Comparison of ENCODE assay signal across 10 cellular contexts in genomic region chr19:1363599-1363998, GRCh38. TPM values are rescaled to one million over a fixed set of nuclear protein-coding genes. Genes with fewer than 3 reads are reported as not detected.
DNase-seq lines count a peak whose midpoint lies in the region; TF ChIP-seq lines count a peak whose summit lies in the region.
"Had no signal": no experiment of that assay in that cellular context is flagged by ENCODE, and none has a peak within 500 bp of the region (broad histone marks: within the 10 kb centered on the region; RNA-seq: fewer than 3 reads in every experiment).

No MANE protein-coding gene starts in this region.

- WGBS in mesenchymal stem cell, result 95% methylated on average over 7 of the region's 10 CpGs
- WGBS in stomach, 5 donors, result 69 to 80% (median 75%) methylated on average over 10 of the region's 10 CpGs

- H3K18ac ChIP-seq in mesenchymal stem cell (ENCODE audit: low read depth in 1 of 2, low read length in 2 of 2), result no peak overlapping the region

- H3K27ac Mint-ChIP-seq in T-helper 2 cell treated with Interferon-gamma antibody and Interleukin-4, amounts not matched to agents 5 μg/mL and 100 μg/mL, for 36 hours, result peak overlapping the region; percentile 70

- H4K20me1 ChIP-seq in BLaER1, result peaks cover 9% of the 10 kb centered on the region; the same call in 1 of the 2 replicates

- H3K4me2 ChIP-seq in BLaER1 (peak overlapping the region; percentile 99), mesenchymal stem cell (ENCODE audit: low read length, poor library complexity, severe bottlenecking) (no peak overlapping the region)

- no peaks in the 10 kb centered on the region for H3K9me3 Mint-ChIP-seq in T-helper 2 cell treated with Interferon-gamma antibody and Interleukin-4, amounts not matched to agents 5 μg/mL and 100 μg/mL, for 36 hours

- no peak overlapping the region for H3K23ac ChIP-seq in mesenchymal stem cell (ENCODE audit: low read length in 2 of 2)

- H2BK5ac ChIP-seq in mesenchymal stem cell (ENCODE audit: low read depth, low read length, poor library complexity, severe bottlenecking), result no peak overlapping the region

- no peak overlapping the region for H2AFZ ChIP-seq in mesenchymal stem cell (ENCODE audit: low read depth, low read length)

- peak overlapping the region; percentile 58 for H3K4me3 ChIP-seq in BLaER1
- H3K4me3 ChIP-seq in GM12875 (ENCODE audit: low read depth, low read length), result peak overlapping the region; percentile 21
- no peak overlapping the region for H3K4me3 ChIP-seq in mesenchymal stem cell (ENCODE audit: insufficient read depth in 1 of 2, low read depth in 1 of 2, low read length in 2 of 2)
- H3K4me3 ChIP-seq in stomach, result no peak overlapping the region
- H3K4me3 ChIP-seq: cardiac muscle cell had no signal

- H3K36me3 Mint-ChIP-seq in T-helper 2 cell treated with Interferon-gamma antibody and Interleukin-4, amounts not matched to agents 5 μg/mL and 100 μg/mL, for 36 hours (ENCODE audit: low read depth), result peaks cover 30% of the 10 kb centered on the region

- H3K9me3 ChIP-seq in BLaER1, result no peaks in the 10 kb centered on the region
- H3K9me3 ChIP-seq in mesenchymal stem cell (ENCODE audit: control insufficient read depth, low read length), result no peaks in the 10 kb centered on the region
- H3K9me3 ChIP-seq in stomach, result no peaks in the 10 kb centered on the region

- H3K27ac ChIP-seq in BLaER1 (peak overlapping the region; percentile 86), mesenchymal stem cell (ENCODE audit: low read length, poor library complexity, severe bottlenecking) (no peak overlapping the region), stomach (peak overlapping the region in 2 of 5 donors; percentile 0 to 5)
- H3K27ac ChIP-seq: cardiac muscle cell had no signal

- H3K36me3 ChIP-seq in BLaER1 (peaks cover 36% of the 10 kb centered on the region), mesenchymal stem cell (ENCODE audit: control insufficient read depth in 1 of 2, insufficient read depth in 2 of 2, low read depth in 1 of 2, low read length in 2 of 2) (peaks cover 66 to 81% of the 10 kb centered on the region in 2 experiments), stomach (peaks cover 25 to 98% (median 95%) of the 10 kb centered on the region in 4 donors)

- H3K9ac ChIP-seq in BLaER1 (peak overlapping the region; percentile 70), mesenchymal stem cell (ENCODE audit: low read length) (no peak overlapping the region)

- H2BK120ac ChIP-seq in mesenchymal stem cell (ENCODE audit: low read depth, low read length), result no peak overlapping the region

- intact Hi-C loops in stomach (cut with DNase I; ENCODE audit: low total_unique reads), result loop anchor here (10.0 kb wide), 1 partner anchor 79 kb away; the partner anchor contains the start of gene EFNA2

- no peak for TF ChIP-seq POLR2A in stomach (IDR thresholded peaks at IDR 0.05)

- no peaks in the 10 kb centered on the region for H3K27me3 Mint-ChIP-seq in T-helper 2 cell treated with Interferon-gamma antibody and Interleukin-4, amounts not matched to agents 5 μg/mL and 100 μg/mL, for 36 hours (ENCODE audit: low read depth)

- no peak overlapping the region for H2BK15ac ChIP-seq in mesenchymal stem cell (ENCODE audit: low read depth, poor library complexity, severe bottlenecking)

- H3K4me3 Mint-ChIP-seq in T-helper 2 cell treated with Interferon-gamma antibody and Interleukin-4, amounts not matched to agents 5 μg/mL and 100 μg/mL, for 36 hours, result peak overlapping the region; percentile 48

- no peak for DNase-seq in T-helper 2 cell treated with Interferon-gamma antibody and Interleukin-4, amounts not matched to agents 5 μg/mL and 100 μg/mL, for 36 hours (ENCODE audit: low spot score)
- DNase-seq in mesenchymal stem cell (no peak), NCI-H2227 (lab: John Stamatoyannopoulos, UW; ENCODE audit: unreplicated experiment) (no peak), stomach (no peak), cerebellar cortex (ENCODE audit: low spot score) (no peak), SIG-M5 (lab: John Stamatoyannopoulos, UW) (no peak)
- DNase-seq: NCI-H1694 had no signal

- peaks cover 20% of the 10 kb centered on the region for H3K4me1 Mint-ChIP-seq in T-helper 2 cell treated with Interferon-gamma antibody and Interleukin-4, amounts not matched to agents 5 μg/mL and 100 μg/mL, for 36 hours (ENCODE audit: low read depth)

- H3K4me1 ChIP-seq in BLaER1 (peaks cover 94% of the 10 kb centered on the region), mesenchymal stem cell (ENCODE audit: control insufficient read depth, insufficient read depth, low read depth, low read length) (peaks cover 24% of the 10 kb centered on the region), stomach (peaks cover 15 to 33% (median 21%) of the 10 kb centered on the region in 4 donors)

- no peaks in the 10 kb centered on the region for H3K27me3 ChIP-seq in BLaER1
- H3K27me3 ChIP-seq in mesenchymal stem cell (ENCODE audit: control insufficient read depth in 1 of 2, insufficient read depth in 1 of 2, low read length in 2 of 2), result no peaks in the 10 kb centered on the region
- no peaks in the 10 kb centered on the region for H3K27me3 ChIP-seq in stomach
- H3K27me3 ChIP-seq: cardiac muscle cell had no signal

- no peak overlapping the region for H4K91ac ChIP-seq in mesenchymal stem cell (ENCODE audit: low read length)

- no peak overlapping the region for H3K4ac ChIP-seq in mesenchymal stem cell (ENCODE audit: low read depth in 1 of 2, low read length in 2 of 2)

- H3K14ac ChIP-seq in mesenchymal stem cell (ENCODE audit: low read length in 2 of 2), result no peak overlapping the region

- TF ChIP-seq CTCF in GM12875 (IDR thresholded peaks at IDR 0.05; ENCODE audit: borderline replicate concordance, insufficient read depth, low read depth, low read length) (no peak), stomach (IDR thresholded peaks at IDR 0.05) (no peak)

- peak overlapping the region; percentile 10 for H2AK5ac ChIP-seq in mesenchymal stem cell (ENCODE audit: low read length, severe bottlenecking)

- peaks cover 30% of the 10 kb centered on the region for H3K79me1 ChIP-seq in mesenchymal stem cell (replicated peaks; ENCODE audit: low read length, poor library complexity, severe bottlenecking)

- no peak overlapping the region for H2BK12ac ChIP-seq in mesenchymal stem cell (ENCODE audit: low read length in 2 of 2)

- no peak overlapping the region for H4K8ac ChIP-seq in mesenchymal stem cell (ENCODE audit: low read length)

- TF ChIP-seq EP300 in stomach (IDR thresholded peaks at IDR 0.05), result no peak

RNA-seq across cellular contexts. Expression of gene NDUFS7, which starts 20.1 kb away (rescaled TPM):
- polyA plus RNA-seq in mesenchymal stem cell (2013, experiment 1 of 2), result 54.3 TPM
- polyA plus RNA-seq in mesenchymal stem cell (2013, experiment 2 of 2), result 52.4 TPM
- 100 to 1,000 TPM in 3 of 5 donors, 10 to 100 TPM in 2; 31.6 to 217 (median 102) TPM for total RNA-seq in stomach
- 100 to 1,000 TPM; 107 to 169 (median 138) TPM for polyA plus RNA-seq in stomach

RNA-seq across cellular contexts. Expression of gene GAMT, which starts 37.7 kb away (rescaled TPM):
- 33.5 TPM for polyA plus RNA-seq in mesenchymal stem cell (2013, experiment 1 of 2)
- 34.5 TPM for polyA plus RNA-seq in mesenchymal stem cell (2013, experiment 2 of 2)
- 10 to 100 TPM in 1 of 5 donors, 1 to 10 TPM in 2, not detected in 2; 2.6 to 15.6 (median 4.5) TPM for total RNA-seq in stomach
- 100 to 1,000 TPM in 1 of 3 donors, 10 to 100 TPM in 2; 26.8 to 102 (median 55.3) TPM for polyA plus RNA-seq in stomach

RNA-seq across cellular contexts. Expression of gene DAZAP1, which starts 43.8 kb away (rescaled TPM):
- polyA plus RNA-seq in mesenchymal stem cell (2013, experiment 1 of 2), result 65.2 TPM
- 66.2 TPM for polyA plus RNA-seq in mesenchymal stem cell (2013, experiment 2 of 2)
- total RNA-seq in stomach, result 100 to 1,000 TPM in 1 of 5 donors, 10 to 100 TPM in 4; 21.4 to 124 (median 42.5) TPM
- 10 to 100 TPM; 55.9 to 68.1 (median 63.4) TPM for polyA plus RNA-seq in stomach

Comparison
In these comparisons a context has a peak if more than half of its experiments do, and no peak if none do; other contexts are left out.
1. H3K4me3 ChIP-seq: peak in BLaER1 (single experiment) and GM12875 (single experiment); none in mesenchymal stem cell (0 of 2) and stomach (0 of 4).